1 cellular context compared by ENCODE assay signal in genomic region chr6:114339706-114340105, GRCh38.
TF ChIP-seq lines count a peak whose summit lies in the region.

No MANE protein-coding gene starts in this region.

TF ChIP-seq in WTC11, 78 proteins besides CTCF, POLR2A, EP300 and RAD21 (continued from another document):
- TF ChIP-seq AR (CRISPR knock-in tag; IDR thresholded peaks at IDR 0.05) (no peak), NR3C1 (CRISPR knock-in tag; conservative IDR thresholded peaks at IDR 0.05; ENCODE audit: low read depth) (no peak), MXD4 (CRISPR knock-in tag; IDR thresholded peaks at IDR 0.05; ENCODE audit: borderline replicate concordance) (no peak), ZNF532 (CRISPR knock-in tag; IDR thresholded peaks at IDR 0.05; ENCODE audit: borderline replicate concordance) (no peak), ZNF232 (CRISPR knock-in tag; IDR thresholded peaks at IDR 0.05) (no peak), ZNF138 (CRISPR knock-in tag; conservative IDR thresholded peaks at IDR 0.05) (no peak), MYBL2 (CRISPR knock-in tag; IDR thresholded peaks at IDR 0.05) (no peak)
